In genomic region chr7:13181221-13181620, GRCh38 we compare ENCODE assay signal across 16 cellular contexts.
DNase-seq lines count a peak whose midpoint lies in the region; FAIRE-seq and TF ChIP-seq lines count a peak whose summit lies in the region.
"Had no signal": no experiment of that assay in that cellular context is flagged by ENCODE, and none has a peak within 500 bp of the region (broad histone marks: within the 10 kb centered on the region; RNA-seq: fewer than 3 reads in every experiment).

No MANE protein-coding gene starts in this region.

- no peak overlapping the region for H3K4me3 ChIP-seq in astrocyte of the cerebellum (ENCODE audit: low read depth, low read length)
- H3K4me3 ChIP-seq: K562, mucosa of descending colon, right lobe of liver, SK-N-MC had no signal

- in situ Hi-C loops in astrocyte of the cerebellum (cut with HindIII; ENCODE audit: low sequenced_read_pairs): no loop called here

- no peak for FAIRE-seq in GM12891 (lab: Jason Lieb, UNC)
- FAIRE-seq: bronchial epithelial cell, endothelial cell of umbilical vein, K562 had no signal

- DNase-seq in HCEC 1CT: peak; percentile 46
- DNase-seq in NCI-H2107 treated with DMSO at 0.1 percent for 48 hours (lab: John Stamatoyannopoulos, UW; ENCODE audit: unreplicated experiment): peak; percentile 41
- DNase-seq in astrocyte of the cerebellum (ENCODE audit: low read depth): peak; percentile 4
- peak; percentile 41 for DNase-seq in retina
- DNase-seq in GM12891 (ENCODE audit: insufficient read length, low spot score): no peak
- no peak for DNase-seq in KG1 (lab: John Stamatoyannopoulos, UW)
- DNase-seq in HPDE6-E6E7 (ENCODE audit: extremely low spot score): no peak
- DNase-seq: activated CD4-positive, CD25-positive, alpha-beta regulatory T cell treated with anti-CD3 and anti-CD28 coated beads, Interleukin-2, amount 50 U/mL, for 72 hours; Calu3; mucosa of descending colon; NK-92 treated with Interleukin-12 subunit alpha and Interleukin-12 subunit beta, amount 100 ng/mL, for 24 hours; right lobe of liver had no signal

- no peak for TF ChIP-seq CTCF in astrocyte of the cerebellum (IDR thresholded peaks at IDR 0.05; ENCODE audit: low read depth, low read length, missing control alignments)

- TF ChIP-seq POLR2A in GM12891 (IDR thresholded peaks at IDR 0.05; ENCODE audit: low read depth, low read length): no peak

TF ChIP-seq in GM12891, 5 proteins besides CTCF, POLR2A, EP300 and RAD21:
- TF ChIP-seq PAX5 (IDR thresholded peaks at IDR 0.05; ENCODE audit: insufficient read depth, low read length, severe bottlenecking) (no peak), POLR2AphosphoS5 (IDR thresholded peaks at IDR 0.05; ENCODE audit: low read depth, low read length) (no peak), SPI1 (IDR thresholded peaks at IDR 0.05; ENCODE audit: low read depth, low read length) (no peak), TAF1 (IDR thresholded peaks at IDR 0.05; ENCODE audit: low read depth, low read length) (no peak), POU2F2 (IDR thresholded peaks at IDR 0.05; ENCODE audit: low read depth, low read length) (no peak)

Comparison
In these comparisons a context has a peak if more than half of its experiments do, and no peak if none do; other contexts are left out.
1. DNase-seq: peak in HCEC 1CT (single experiment), NCI-H2107 treated with DMSO at 0.1 percent for 48 hours (single experiment), astrocyte of the cerebellum (single experiment) and retina (single experiment); none in GM12891 (single experiment), KG1 (single experiment) and HPDE6-E6E7 (single experiment).